12 cellular contexts compared by ENCODE assay signal in genomic region chr1:41652346-41653124, GRCh38.
"Had no signal": no experiment of that assay in that cellular context is flagged by ENCODE, and none has a peak within 500 bp of the region (broad histone marks: within the 10 kb centered on the region; RNA-seq: fewer than 3 reads in every experiment).

No MANE protein-coding gene starts in this region.

- H3K27ac ChIP-seq: dorsolateral prefrontal cortex, gastrocnemius medialis, heart right ventricle, ovary, stomach had no signal

- H3K4me3 ChIP-seq: dorsolateral prefrontal cortex, gastrocnemius medialis, heart right ventricle, ovary, stomach had no signal

- H3K9me3 ChIP-seq: gastrocnemius medialis, heart right ventricle, ovary, stomach had no signal

- DNase-seq: activated CD4-positive, CD25-positive, alpha-beta regulatory T cell treated with anti-CD3 and anti-CD28 coated beads, Interleukin-2, amount 50 U/mL, for 72 hours; activated CD8-positive, alpha-beta memory T cell treated with anti-CD3 and anti-CD28 coated beads for 24 hours; erythroblast; gastrocnemius medialis; heart right ventricle; stimulated activated CD4-positive, alpha-beta T cell treated with anti-CD3 and anti-CD28 coated beads, Interleukin-1b, Interleukin-23, amount 100 ng/mL, for 48 hours; stomach; SW 1271; T1000 had no signal

- H3K27me3 ChIP-seq: dorsolateral prefrontal cortex, gastrocnemius medialis, heart right ventricle, ovary, stomach had no signal

- ATAC-seq: gastrocnemius medialis, heart right ventricle, left lobe of liver had no signal

- H3K36me3 ChIP-seq: gastrocnemius medialis, heart right ventricle, ovary, stomach had no signal
